ENCODE assay signal across 8 cellular contexts in the genomic region with DNA sequence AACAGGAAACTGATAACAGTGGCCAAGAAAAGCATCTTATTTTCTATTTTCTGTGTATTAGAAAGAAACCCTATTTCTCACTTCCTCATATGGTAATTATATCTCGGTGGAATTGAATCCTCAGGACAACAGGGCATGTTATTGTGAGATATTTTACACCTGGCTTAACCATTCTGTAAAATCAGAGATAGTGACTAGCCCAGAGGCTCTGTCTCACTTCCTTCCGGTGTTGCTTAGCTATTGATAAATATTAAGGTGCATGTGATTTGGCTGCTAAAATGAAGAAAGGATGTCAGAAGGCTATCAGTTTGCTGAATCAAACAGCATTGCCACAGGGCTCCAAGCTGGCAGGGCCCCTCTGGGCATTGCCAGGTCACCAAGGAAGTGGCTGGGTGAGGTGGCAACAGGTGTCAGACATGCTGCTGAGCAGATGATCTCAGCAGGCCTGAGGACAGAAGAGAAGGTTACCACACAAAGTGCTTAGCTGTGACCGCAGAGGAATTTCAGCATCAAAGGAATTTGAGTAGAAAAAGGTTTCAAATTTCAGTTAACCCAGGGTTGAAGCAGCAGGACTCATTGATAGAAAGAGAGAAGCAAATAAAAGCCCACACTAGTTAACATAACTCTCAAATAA.
DNase-seq lines count a peak whose midpoint lies in the region; ATAC-seq and TF ChIP-seq lines count a peak whose summit lies in the region.

No MANE protein-coding gene starts in this region.

- peak; percentile 40 for DNase-seq in NT2/D1 (ENCODE audit: low read depth, low spot score)
- DNase-seq in fibroblast of villous mesenchyme (ENCODE audit: low read depth): peak; percentile 60
- DNase-seq in stimulated activated naive CD8-positive, alpha-beta T cell treated with anti-CD3 and anti-CD28 coated beads, Interleukin-15, amount 100 ng/mL, for 72 hours: peak in 1 of 2 donors; percentile 37
- no peak for DNase-seq in heart right ventricle
- no peak for DNase-seq in SK-N-DZ (ENCODE audit: low spot score)

- H3K4me2 ChIP-seq in BLaER1 treated with 17β-estradiol and CSF1 and Interleukin-3, amounts not matched to agents 10 nM and 100 nM: peak overlapping the region; percentile 56 to 79 (median 69); a peak in 21 of 22 replicates

- peaks cover 5% of the 10 kb centered on the region for H3K4me1 Mint-ChIP-seq in stimulated activated naive CD8-positive, alpha-beta T cell treated with anti-CD3 and anti-CD28 coated beads, Interleukin-15, amount 100 ng/mL, for 72 hours

- no peaks in the 10 kb centered on the region for H4K20me1 ChIP-seq in BLaER1 treated with 17β-estradiol and CSF1 and Interleukin-3, amounts not matched to agents 10 nM and 100 nM

- peak overlapping the region in 1 of 2 donors; percentile 40 for H3K27ac Mint-ChIP-seq in stimulated activated naive CD8-positive, alpha-beta T cell treated with anti-CD3 and anti-CD28 coated beads, Interleukin-15, amount 100 ng/mL, for 72 hours

- H3K27me3 ChIP-seq in BLaER1 treated with 17β-estradiol and CSF1 and Interleukin-3, amounts not matched to agents 10 nM and 100 nM: no peaks in the 10 kb centered on the region
- H3K27me3 ChIP-seq in NT2/D1 (ENCODE audit: insufficient read depth, insufficient read length) (no peaks in the 10 kb centered on the region), heart right ventricle (no peaks in the 10 kb centered on the region)

- peak overlapping the region in 7 of 11 experiments; percentile 13 to 71 (median 39); a peak in 8 of 22 replicates for H3K9ac ChIP-seq in BLaER1 treated with 17β-estradiol and CSF1 and Interleukin-3, amounts not matched to agents 10 nM and 100 nM
- no peak overlapping the region for H3K9ac ChIP-seq in NT2/D1 (ENCODE audit: insufficient read length, low read depth)

- peak overlapping the region in 10 of 11 experiments; percentile 11 to 84 (median 56); a peak in 17 of 22 replicates for H3K27ac ChIP-seq in BLaER1 treated with 17β-estradiol and CSF1 and Interleukin-3, amounts not matched to agents 10 nM and 100 nM
- no peak overlapping the region for H3K27ac ChIP-seq in heart right ventricle

- no peaks in the 10 kb centered on the region for H3K27me3 Mint-ChIP-seq in stimulated activated naive CD8-positive, alpha-beta T cell treated with anti-CD3 and anti-CD28 coated beads, Interleukin-15, amount 100 ng/mL, for 72 hours

- no peak overlapping the region for H3K4me3 Mint-ChIP-seq in stimulated activated naive CD8-positive, alpha-beta T cell treated with anti-CD3 and anti-CD28 coated beads, Interleukin-15, amount 100 ng/mL, for 72 hours

- ATAC-seq in GM18867 (IDR thresholded peaks at IDR 0.05; ENCODE audit: unreplicated experiment): peak; percentile 96
- peak; percentile 96 for ATAC-seq in HG02943 (IDR thresholded peaks at IDR 0.05; ENCODE audit: low read depth, unreplicated experiment)
- peak; percentile 89 for ATAC-seq in stimulated activated naive CD8-positive, alpha-beta T cell treated with anti-CD3 and anti-CD28 coated beads, Interleukin-15, amount 100 ng/mL, for 72 hours
- no peak for ATAC-seq in heart right ventricle

- TF ChIP-seq CTCF in fibroblast of villous mesenchyme (IDR thresholded peaks at IDR 0.05; ENCODE audit: insufficient read depth, low read depth, low read length) (no peak), heart right ventricle (IDR thresholded peaks at IDR 0.05) (no peak)

- H3K4me3 ChIP-seq in BLaER1 treated with 17β-estradiol and CSF1 and Interleukin-3, amounts not matched to agents 10 nM and 100 nM: no peak overlapping the region
- H3K4me3 ChIP-seq in NT2/D1 (ENCODE audit: insufficient read length, low read depth): no peak overlapping the region
- H3K4me3 ChIP-seq in fibroblast of villous mesenchyme (ENCODE audit: low read depth, low read length): no peak overlapping the region
- no peak overlapping the region for H3K4me3 ChIP-seq in heart right ventricle

- 31 to 40% methylated on average over 3 of the region's 3 CpGs for WGBS in heart right ventricle, 2 donors

- H3K9me3 ChIP-seq in BLaER1 treated with 17β-estradiol and CSF1 and Interleukin-3, amounts not matched to agents 10 nM and 100 nM (replicated peaks in 1 of 11): no peaks in the 10 kb centered on the region
- H3K9me3 ChIP-seq in NT2/D1 (ENCODE audit: insufficient read depth, low read length) (no peaks in the 10 kb centered on the region), heart right ventricle (no peaks in the 10 kb centered on the region)

- H3K9me3 Mint-ChIP-seq in stimulated activated naive CD8-positive, alpha-beta T cell treated with anti-CD3 and anti-CD28 coated beads, Interleukin-15, amount 100 ng/mL, for 72 hours: no peaks in the 10 kb centered on the region

- intact Hi-C loops in heart right ventricle (cut with DNase I): no loop called here

- no peaks in the 10 kb centered on the region for H3K36me3 ChIP-seq in BLaER1 treated with 17β-estradiol and CSF1 and Interleukin-3, amounts not matched to agents 10 nM and 100 nM
- no peaks in the 10 kb centered on the region for H3K36me3 ChIP-seq in NT2/D1 (ENCODE audit: insufficient read depth, insufficient read length, low read length)
- no peaks in the 10 kb centered on the region for H3K36me3 ChIP-seq in heart right ventricle

- peaks cover 16 to 45% (median 32%) of the 10 kb centered on the region in 10 experiments for H3K4me1 ChIP-seq in BLaER1 treated with 17β-estradiol and CSF1 and Interleukin-3, amounts not matched to agents 10 nM and 100 nM
- no peaks in the 10 kb centered on the region for H3K4me1 ChIP-seq in NT2/D1 (ENCODE audit: insufficient read depth, insufficient read length)
- H3K4me1 ChIP-seq in heart right ventricle: peaks cover 0 to 6% (median 0%) of the 10 kb centered on the region in 9 donors

Comparison
In these comparisons a context has a peak if more than half of its experiments do, and no peak if none do; other contexts are left out.
1. H3K27ac ChIP-seq: peak in BLaER1 treated with 17β-estradiol and CSF1 and Interleukin-3, amounts not matched to agents 10 nM and 100 nM (10 of 11); none in heart right ventricle (0 of 10).
2. ATAC-seq: peak in GM18867 (single experiment), HG02943 (single experiment) and stimulated activated naive CD8-positive, alpha-beta T cell treated with anti-CD3 and anti-CD28 coated beads, Interleukin-15, amount 100 ng/mL, for 72 hours (single experiment); none in heart right ventricle (0 of 8).
3. DNase-seq: peak in NT2/D1 (single experiment) and fibroblast of villous mesenchyme (single experiment); none in heart right ventricle (0 of 2) and SK-N-DZ (single experiment).